8 cellular contexts compared by ENCODE assay signal in genomic region chr12:111434680-111435338, GRCh38. TPM values are rescaled to one million over a fixed set of nuclear protein-coding genes. Genes with fewer than 3 reads are reported as not detected.
DNase-seq lines count a peak whose midpoint lies in the region; ATAC-seq and TF ChIP-seq lines count a peak whose summit lies in the region.

No MANE protein-coding gene starts in this region.

- peak; percentile 15 for DNase-seq in NCI-H2107 treated with DMSO at 0.1 percent for 48 hours (lab: John Stamatoyannopoulos, UW; ENCODE audit: unreplicated experiment)
- DNase-seq in NCI-H2107 (lab: John Stamatoyannopoulos, UW): no peak
- DNase-seq in MCF 10A (ENCODE audit: unreplicated experiment): peak; percentile 59
- no peak for DNase-seq in lower lobe of right lung
- DNase-seq in stimulated activated CD8-positive, alpha-beta memory T cell treated with anti-CD3 and anti-CD28 coated beads, Interleukin-2, amount 100 ng/mL, for 48 hours (ENCODE audit: low read depth in 2 of 2): peak; percentile 75 to 78
- DNase-seq in HEK293T (ENCODE audit: extremely low spot score): no peak

- no peak overlapping the region for H3K4me3 Mint-ChIP-seq in MCF 10A (ENCODE audit: unreplicated experiment)

- ATAC-seq in HG03432 (IDR thresholded peaks at IDR 0.05; ENCODE audit: unreplicated experiment) (peak; percentile 68), lower lobe of right lung (peak; percentile 43 to 54)

- H3K9me3 Mint-ChIP-seq in MCF 10A (ENCODE audit: unreplicated experiment): no peaks in the 10 kb centered on the region

- no peaks in the 10 kb centered on the region for H3K27me3 Mint-ChIP-seq in MCF 10A (ENCODE audit: insufficient read depth, unreplicated experiment)

- BruUV-seq in MCF 10A (replicated peaks; lab: Mats Ljungman, UMichigan): no TSS peak

- H3K4me3 ChIP-seq in WI38 (ENCODE audit: low read depth, low read length): peak overlapping the region; percentile 24; the same call in 1 of the 2 replicates
- H3K4me3 ChIP-seq in lower lobe of right lung: no peak overlapping the region

- H3K36me3 Mint-ChIP-seq in MCF 10A (ENCODE audit: insufficient read depth, unreplicated experiment): peaks cover 20% of the 10 kb centered on the region

- no peak for TF ChIP-seq CTCF in WI38 (IDR thresholded peaks at IDR 0.05; ENCODE audit: low read depth, low read length)
- no peak for TF ChIP-seq CTCF in MCF 10A (IDR thresholded peaks at IDR 0.05; ENCODE audit: unreplicated experiment)
- no peak for TF ChIP-seq CTCF in lower lobe of right lung (IDR thresholded peaks at IDR 0.05)

- peaks cover 100% of the 10 kb centered on the region for H3K4me1 ChIP-seq in lower lobe of right lung

- H3K4me1 Mint-ChIP-seq in MCF 10A (ENCODE audit: insufficient read depth, unreplicated experiment): peaks cover 48% of the 10 kb centered on the region

- intact Hi-C loops in MCF 10A (cut with micrococcal nuclease): no loop called here
- intact Hi-C loops in lower lobe of right lung (cut with DNase I): no loop called here

- peak overlapping the region; percentile 81 for H3K27ac ChIP-seq in lower lobe of right lung

- no peaks in the 10 kb centered on the region for H3K36me3 ChIP-seq in lower lobe of right lung

- H3K9me3 ChIP-seq in lower lobe of right lung: no peaks in the 10 kb centered on the region

- no peaks in the 10 kb centered on the region for H3K27me3 ChIP-seq in lower lobe of right lung (ENCODE audit: low read depth)

- POLR2A ChIA-PET in MCF 10A (lab: Yijun Ruan, JAX) (interaction anchor here (1.3 to 1.8 kb wide), 2 partner anchors 16 to 22 kb away, joined by 3 to 5 read pairs; no protein-coding TSS in a partner anchor), HEK293T (lab: Yijun Ruan, JAX) (no interaction called here)

- CTCF ChIA-PET in MCF 10A (lab: Yijun Ruan, JAX) (interaction anchor here (0.6 to 1.5 kb wide), 4 partner anchors 13 to 702 kb away, joined by 3 to 7 read pairs (median 3); no protein-coding TSS in a partner anchor), HEK293T (lab: Yijun Ruan, JAX) (interaction anchor here (0.7 to 1.3 kb wide), 2 partner anchors 38 to 52 kb away, joined by 3 read pairs; no protein-coding TSS in a partner anchor)

- H3K27ac Mint-ChIP-seq in MCF 10A (ENCODE audit: low read depth, unreplicated experiment): peak overlapping the region; percentile 55

TF ChIP-seq in HEK293T, 16 proteins besides CTCF, POLR2A, EP300 and RAD21:
- TF ChIP-seq TARDBP (IDR thresholded peaks at IDR 0.05) (no peak), ELF4 (IDR thresholded peaks at IDR 0.05) (no peak), L3MBTL2 (conservative IDR thresholded peaks at IDR 0.05) (no peak), ARNT (IDR thresholded peaks at IDR 0.05) (no peak), HDGF (IDR thresholded peaks at IDR 0.05; ENCODE audit: borderline replicate concordance) (no peak), SUZ12 (IDR thresholded peaks at IDR 0.05) (no peak), BHLHE40 (IDR thresholded peaks at IDR 0.05; ENCODE audit: borderline replicate concordance) (no peak), FOXK2 (IDR thresholded peaks at IDR 0.05) (no peak), FOXA1 (IDR thresholded peaks at IDR 0.05) (no peak), PKNOX1 (IDR thresholded peaks at IDR 0.05) (no peak), FOXM1 (IDR thresholded peaks at IDR 0.05; ENCODE audit: borderline replicate concordance) (no peak)

RNA-seq across cellular contexts. Expression of gene SH2B3, which starts 29.1 kb away (rescaled TPM):
- 4.5 and 5.1 TPM in 2 replicates for total RNA-seq in MCF 10A (2022)
- total RNA-seq in lower lobe of right lung: 49.5 TPM

Comparison
In these comparisons a context has a peak if more than half of its experiments do, and no peak if none do; other contexts are left out.
1. DNase-seq: peak in NCI-H2107 treated with DMSO at 0.1 percent for 48 hours (single experiment), MCF 10A (single experiment) and stimulated activated CD8-positive, alpha-beta memory T cell treated with anti-CD3 and anti-CD28 coated beads, Interleukin-2, amount 100 ng/mL, for 48 hours (2 of 2); none in NCI-H2107 (single experiment), lower lobe of right lung (single experiment) and HEK293T (single experiment).